ENCODE assay signal across 9 cellular contexts in the genomic region with DNA sequence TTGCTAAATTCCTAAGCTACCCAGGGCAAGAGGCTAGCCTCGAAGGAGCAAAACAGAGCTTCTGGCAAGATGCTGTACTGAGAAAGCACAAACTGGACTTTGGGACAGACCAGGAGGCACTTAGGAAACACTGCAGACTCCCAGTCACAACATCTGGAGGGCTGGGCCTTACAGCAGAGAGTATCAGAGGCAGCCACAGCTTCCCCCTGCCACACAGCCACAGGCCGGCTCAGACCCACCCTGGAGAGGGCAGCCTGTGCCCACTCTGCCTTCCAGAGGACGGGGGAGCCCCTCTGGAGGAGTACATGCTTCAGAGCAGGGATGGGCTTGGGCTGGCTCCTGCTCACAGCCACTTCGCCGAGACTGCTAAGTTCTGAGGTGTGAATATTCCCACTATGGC. TPM values are rescaled to one million over a fixed set of nuclear protein-coding genes. Genes with fewer than 3 reads are reported as not detected.
DNase-seq lines count a peak whose midpoint lies in the region; ATAC-seq and TF ChIP-seq lines count a peak whose summit lies in the region.
"Had no signal": no experiment of that assay in that cellular context is flagged by ENCODE, and none has a peak within 500 bp of the region (broad histone marks: within the 10 kb centered on the region; RNA-seq: fewer than 3 reads in every experiment).

No MANE protein-coding gene starts in this region.

- H3K36me3 Mint-ChIP-seq in endothelial cell (ENCODE audit: low read depth, unreplicated experiment): peaks cover 15% of the 10 kb centered on the region

- CTCF ChIA-PET in PC-9 (lab: Charles Lee): interaction anchor here (0.6 to 1.7 kb wide), 2 partner anchors 29 to 48 kb away, joined by 3 to 5 read pairs; no protein-coding TSS in a partner anchor

- no peaks in the 10 kb centered on the region for H3K9me3 Mint-ChIP-seq in endothelial cell (ENCODE audit: unreplicated experiment)

- peaks cover 97% of the 10 kb centered on the region for H3K79me2 ChIP-seq in PC-9 (ENCODE audit: low read depth)

- H3K4me2 ChIP-seq in PC-9: peak overlapping the region; percentile 45

- H3K36me3 ChIP-seq in PC-9 (ENCODE audit: low read depth): peaks cover 25% of the 10 kb centered on the region

- no TSS peak for BruUV-seq in PC-9 (replicated peaks; lab: Mats Ljungman, UMichigan)

- TF ChIP-seq CTCF in PC-9 (conservative IDR thresholded peaks at IDR 0.05) (no peak), endothelial cell (IDR thresholded peaks at IDR 0.05; ENCODE audit: unreplicated experiment) (no peak), omental fat pad (IDR thresholded peaks at IDR 0.05) (no peak)

- H2AFZ ChIP-seq in PC-9: no peak overlapping the region

- no peaks in the 10 kb centered on the region for H3K9me3 ChIP-seq in PC-9 (ENCODE audit: insufficient read depth, low read depth)

- peak overlapping the region; percentile 77 for H3K27ac ChIP-seq in PC-9

- H3K27me3 ChIP-seq in PC-9 (ENCODE audit: insufficient read depth, low read depth): no peaks in the 10 kb centered on the region

- peaks cover 53% of the 10 kb centered on the region for H3K4me1 ChIP-seq in PC-9 (replicated peaks; ENCODE audit: insufficient read depth)

- peak; percentile 25 for ATAC-seq in omental fat pad (ENCODE audit: low FRiP score)
- no peak for ATAC-seq in GM21825 (IDR thresholded peaks at IDR 0.05; ENCODE audit: unreplicated experiment)
- ATAC-seq in HG02852 (IDR thresholded peaks at IDR 0.05; ENCODE audit: unreplicated experiment): no peak

- H3K4me3 Mint-ChIP-seq in endothelial cell (ENCODE audit: unreplicated experiment): no peak overlapping the region
- H3K4me3 Mint-ChIP-seq: naive B cell had no signal

- H3F3A ChIP-seq in PC-9 (ENCODE audit: insufficient read depth, low read depth): peaks cover 29% of the 10 kb centered on the region

- H3K27ac Mint-ChIP-seq in endothelial cell (ENCODE audit: unreplicated experiment): peak overlapping the region; percentile 6

- peaks cover 31% of the 10 kb centered on the region for H3K4me1 Mint-ChIP-seq in endothelial cell (ENCODE audit: unreplicated experiment)

- peaks cover 3% of the 10 kb centered on the region for H3K27me3 Mint-ChIP-seq in endothelial cell (ENCODE audit: unreplicated experiment)
- H3K27me3 Mint-ChIP-seq: naive B cell had no signal

- DNase-seq in AG08395 (ENCODE audit: low spot score) (peak; percentile 13), PC-9 (no peak), endothelial cell (ENCODE audit: low spot score) (no peak), omental fat pad (ENCODE audit: low spot score) (no peak), cortex of kidney (lab: John Stamatoyannopoulos, UW) (no peak), cerebellum (ENCODE audit: low spot score) (no peak)
- DNase-seq: naive B cell had no signal

- no peak overlapping the region for H3K4me3 ChIP-seq in PC-9

- POLR2A ChIA-PET in PC-9 (lab: Charles Lee; ENCODE audit: unreplicated experiment): no interaction called here

- intact Hi-C loops in PC-9 (cut with micrococcal nuclease; ENCODE audit: unreplicated experiment): no loop called here

- H4K20me1 ChIP-seq in PC-9 (ENCODE audit: insufficient read depth): no peaks in the 10 kb centered on the region

- no peaks in the 10 kb centered on the region for H3K9me2 ChIP-seq in PC-9 (ENCODE audit: insufficient read depth)

RNA-seq across cellular contexts. Expression of gene ESYT2, which starts 17.4 kb away (rescaled TPM):
- total RNA-seq in PC-9 (2021) (124 and 162 TPM in 2 replicates), endothelial cell (ENCODE audit: unreplicated experiment) (31.8 TPM), omental fat pad (100 to 1,000 TPM in 3 of 4 donors, 10 to 100 TPM in 1; 81.9 to 151 (median 112) TPM), cerebellum (41.6 TPM)

RNA-seq across cellular contexts. Expression of gene DYNC2I1, which starts 44.5 kb away (rescaled TPM):
- total RNA-seq in PC-9 (2021): 34.8 and 35.4 TPM in 2 replicates
- 25.9 TPM for total RNA-seq in endothelial cell (ENCODE audit: unreplicated experiment)
- total RNA-seq in omental fat pad: 10 to 100 TPM; 10.0 to 23.0 (median 13.4) TPM
- total RNA-seq in cerebellum: 15.9 TPM
